In genomic region chr7:157219154-157219553, GRCh38 we compare ENCODE assay signal across 14 cellular contexts.
DNase-seq lines count a peak whose midpoint lies in the region; ATAC-seq and TF ChIP-seq lines count a peak whose summit lies in the region.
"Had no signal": no experiment of that assay in that cellular context is flagged by ENCODE, and none has a peak within 500 bp of the region (broad histone marks: within the 10 kb centered on the region; RNA-seq: fewer than 3 reads in every experiment).

No MANE protein-coding gene starts in this region.

- POLR2A ChIA-PET in activated CD8-positive, alpha-beta T cell treated with anti-CD3 and anti-CD28 coated beads, Interleukin-2, amount 10 ng/mL, durations not matched to agents 7 days and 5 days (lab: Charles Lee), result no interaction called here
- POLR2A ChIA-PET in activated CD8-positive, alpha-beta T cell treated with anti-CD3 and anti-CD28 coated beads for 36 hours (lab: Charles Lee), result no interaction called here

- H3K4me3 Mint-ChIP-seq in activated CD8-positive, alpha-beta T cell treated with anti-CD3 and anti-CD28 coated beads, Interleukin-2, amount 10 ng/mL, durations not matched to agents 7 days and 5 days, result no peak overlapping the region
- H3K4me3 Mint-ChIP-seq in activated CD8-positive, alpha-beta T cell treated with anti-CD3 and anti-CD28 coated beads for 36 hours, result no peak overlapping the region

- H3K27me3 Mint-ChIP-seq in activated CD8-positive, alpha-beta T cell treated with anti-CD3 and anti-CD28 coated beads, Interleukin-2, amount 10 ng/mL, durations not matched to agents 7 days and 5 days (ENCODE audit: low read depth), result no peaks in the 10 kb centered on the region
- H3K27me3 Mint-ChIP-seq in activated CD8-positive, alpha-beta T cell treated with anti-CD3 and anti-CD28 coated beads for 36 hours, result no peaks in the 10 kb centered on the region

- CTCF ChIA-PET in activated CD8-positive, alpha-beta T cell treated with anti-CD3 and anti-CD28 coated beads, Interleukin-2, amount 10 ng/mL, durations not matched to agents 7 days and 5 days (lab: Charles Lee), result no interaction called here
- CTCF ChIA-PET in activated CD8-positive, alpha-beta T cell treated with anti-CD3 and anti-CD28 coated beads for 36 hours (lab: Charles Lee), result no interaction called here

- H3K9me3 Mint-ChIP-seq in activated CD8-positive, alpha-beta T cell treated with anti-CD3 and anti-CD28 coated beads, Interleukin-2, amount 10 ng/mL, durations not matched to agents 7 days and 5 days (ENCODE audit: insufficient read depth), result no peaks in the 10 kb centered on the region
- H3K9me3 Mint-ChIP-seq in activated CD8-positive, alpha-beta T cell treated with anti-CD3 and anti-CD28 coated beads for 36 hours, result no peaks in the 10 kb centered on the region

- intact Hi-C loops in activated CD8-positive, alpha-beta T cell treated with anti-CD3 and anti-CD28 coated beads for 36 hours (cut with micrococcal nuclease), result no loop called here

- ATAC-seq in activated CD8-positive, alpha-beta T cell treated with anti-CD3 and anti-CD28 coated beads, Interleukin-2, amount 10 ng/mL, durations not matched to agents 7 days and 5 days, result no peak
- no peak for ATAC-seq in activated CD8-positive, alpha-beta T cell treated with anti-CD3 and anti-CD28 coated beads for 36 hours
- ATAC-seq in HG02588 (IDR thresholded peaks at IDR 0.05; ENCODE audit: unreplicated experiment) (peak; percentile 69), HG03469 (IDR thresholded peaks at IDR 0.05; ENCODE audit: unreplicated experiment) (peak; percentile 88), HG02571 (IDR thresholded peaks at IDR 0.05; ENCODE audit: unreplicated experiment) (no peak)

- DNase-seq in activated CD8-positive, alpha-beta T cell treated with anti-CD3 and anti-CD28 coated beads, Interleukin-2, amount 10 ng/mL, durations not matched to agents 7 days and 5 days, result no peak
- DNase-seq in activated CD8-positive, alpha-beta T cell treated with anti-CD3 and anti-CD28 coated beads for 36 hours, result no peak
- DNase-seq in putamen (ENCODE audit: low spot score) (peak; percentile 21), NCI-H2196 treated with DMSO at 0.1 percent for 48 hours (lab: John Stamatoyannopoulos, UW; ENCODE audit: unreplicated experiment) (no peak), NCI-H2227 treated with DMSO at 0.1 percent for 48 hours (lab: John Stamatoyannopoulos, UW) (no peak)
- DNase-seq: activated effector memory CD4-positive, alpha-beta T cell treated with Interleukin-2 at 50 U/mL for 16 hours; DMS 273 treated with DMSO at 0.1 percent for 48 hours; Karpas-422; NCI-H524; SIG-M5; stimulated activated CD4-positive, alpha-beta T cell treated with anti-CD3 and anti-CD28 coated beads, Interleukin-4, amount 100 ng/mL, for 1 hour had no signal

- H3K36me3 Mint-ChIP-seq in activated CD8-positive, alpha-beta T cell treated with anti-CD3 and anti-CD28 coated beads, Interleukin-2, amount 10 ng/mL, durations not matched to agents 7 days and 5 days (ENCODE audit: low read depth), result peaks cover 40% of the 10 kb centered on the region
- peaks cover 35% of the 10 kb centered on the region for H3K36me3 Mint-ChIP-seq in activated CD8-positive, alpha-beta T cell treated with anti-CD3 and anti-CD28 coated beads for 36 hours (ENCODE audit: low read depth)

- no peaks in the 10 kb centered on the region for H3K4me1 Mint-ChIP-seq in activated CD8-positive, alpha-beta T cell treated with anti-CD3 and anti-CD28 coated beads, Interleukin-2, amount 10 ng/mL, durations not matched to agents 7 days and 5 days (ENCODE audit: low read depth)
- peaks cover 6% of the 10 kb centered on the region for H3K4me1 Mint-ChIP-seq in activated CD8-positive, alpha-beta T cell treated with anti-CD3 and anti-CD28 coated beads for 36 hours (ENCODE audit: low read depth)

- no peak for TF ChIP-seq CTCF in activated CD8-positive, alpha-beta T cell treated with anti-CD3 and anti-CD28 coated beads for 36 hours (IDR thresholded peaks at IDR 0.05)

- peak overlapping the region; percentile 11 for H3K27ac Mint-ChIP-seq in activated CD8-positive, alpha-beta T cell treated with anti-CD3 and anti-CD28 coated beads, Interleukin-2, amount 10 ng/mL, durations not matched to agents 7 days and 5 days
- no peak overlapping the region for H3K27ac Mint-ChIP-seq in activated CD8-positive, alpha-beta T cell treated with anti-CD3 and anti-CD28 coated beads for 36 hours

Comparison
In these comparisons a context has a peak if more than half of its experiments do, and no peak if none do; other contexts are left out.
1. ATAC-seq: peak in HG02588 (single experiment) and HG03469 (single experiment); none in activated CD8-positive, alpha-beta T cell treated with anti-CD3 and anti-CD28 coated beads, Interleukin-2, amount 10 ng/mL, durations not matched to agents 7 days and 5 days (single experiment), activated CD8-positive, alpha-beta T cell treated with anti-CD3 and anti-CD28 coated beads for 36 hours (single experiment) and HG02571 (single experiment).